Comparison of ENCODE assay signal across 35 cellular contexts in genomic region chrX:40258909-40259308, GRCh38.
DNase-seq lines count a peak whose midpoint lies in the region; ATAC-seq, FAIRE-seq and TF ChIP-seq lines count a peak whose summit lies in the region.
"Had no signal": no experiment of that assay in that cellular context is flagged by ENCODE, and none has a peak within 500 bp of the region (broad histone marks: within the 10 kb centered on the region; RNA-seq: fewer than 3 reads in every experiment).

No MANE protein-coding gene starts in this region.

- H2AFZ ChIP-seq in K562 (ENCODE audit: low read depth, low read length) (peak overlapping the region; percentile 67), mesenchymal stem cell (ENCODE audit: low read depth, low read length) (no peak overlapping the region), SK-N-SH (ENCODE audit: low read depth) (no peak overlapping the region)

- no peak overlapping the region for H3K4ac ChIP-seq in mesenchymal stem cell (ENCODE audit: low read depth in 1 of 2, low read length in 2 of 2)

- peak overlapping the region; percentile 42 to 66 for H2BK12ac ChIP-seq in mesenchymal stem cell (ENCODE audit: low read length in 2 of 2)

- POLR2A ChIA-PET in K562 (lab: Yijun Ruan, JAX) (no interaction called here), SK-N-SH (lab: Yijun Ruan, JAX) (no interaction called here)

- H3K27me3 ChIP-seq in H7 (ENCODE audit: control insufficient read depth, insufficient read depth, low read length) (no peaks in the 10 kb centered on the region), K562 (ENCODE audit: control insufficient read depth in 2 of 2, insufficient read depth in 2 of 2, low read length in 2 of 2) (no peaks in the 10 kb centered on the region), mesenchymal stem cell (ENCODE audit: control insufficient read depth in 1 of 2, insufficient read depth in 1 of 2, low read length in 2 of 2) (peaks cover 0 to 11% of the 10 kb centered on the region in 2 experiments), SK-N-SH (ENCODE audit: insufficient read depth) (no peaks in the 10 kb centered on the region; the same call in 1 of the 2 replicates)
- H3K27me3 ChIP-seq: BE2C; BLaER1; BLaER1 treated with 17β-estradiol and CSF1 and Interleukin-3, amounts not matched to agents 10 nM and 100 nM had no signal

- TF ChIP-seq RAD21 in K562 (CRISPR knock-in tag; conservative IDR thresholded peaks at IDR 0.05 in 1 of 2, IDR thresholded peaks at IDR 0.05 in 1 of 2) (no peak), SK-N-SH (IDR thresholded peaks at IDR 0.05; ENCODE audit: low read length) (no peak)

- no peak for FAIRE-seq in K562 (lab: Jason Lieb, UNC)
- FAIRE-seq: A204.1, A549, D721Med had no signal

- H3K9ac ChIP-seq in K562 (ENCODE audit: insufficient read depth in 1 of 2, low read depth in 2 of 2, low read length in 2 of 2) (peak overlapping the region in 1 of 2 experiments; percentile 26; a peak in 1 of 4 replicates), mesenchymal stem cell (ENCODE audit: low read length) (no peak overlapping the region), SK-N-SH (no peak overlapping the region)
- H3K9ac ChIP-seq: BLaER1; BLaER1 treated with 17β-estradiol and CSF1 and Interleukin-3, amounts not matched to agents 10 nM and 100 nM had no signal

- H3K36me3 ChIP-seq in H7 (replicated peaks; ENCODE audit: control insufficient read depth, insufficient read depth, low read length): no peaks in the 10 kb centered on the region
- H3K36me3 ChIP-seq in K562 (ENCODE audit: control insufficient read depth, insufficient read depth, low read length): no peaks in the 10 kb centered on the region
- no peaks in the 10 kb centered on the region for H3K36me3 ChIP-seq in mesenchymal stem cell (ENCODE audit: control insufficient read depth in 1 of 2, insufficient read depth in 2 of 2, low read depth in 1 of 2, low read length in 2 of 2)
- H3K36me3 ChIP-seq in SK-N-SH (replicated peaks in 1 of 2; ENCODE audit: control insufficient read depth in 1 of 2, insufficient read depth in 2 of 2, low read length in 1 of 2): no peaks in the 10 kb centered on the region
- H3K36me3 ChIP-seq: BE2C; BLaER1; BLaER1 treated with 17β-estradiol and CSF1 and Interleukin-3, amounts not matched to agents 10 nM and 100 nM had no signal

- in situ Hi-C loops in K562 (cut with MboI): no loop called here

- H3K4me3 ChIP-seq in H7 (ENCODE audit: insufficient read depth, low read depth, low read length): no peak overlapping the region
- no peak overlapping the region for H3K4me3 ChIP-seq in K562
- no peak overlapping the region for H3K4me3 ChIP-seq in mesenchymal stem cell (ENCODE audit: insufficient read depth in 1 of 2, low read depth in 1 of 2, low read length in 2 of 2)
- H3K4me3 ChIP-seq in SK-N-SH (ENCODE audit: low read depth in 2 of 2, low read length in 1 of 2): no peak overlapping the region
- H3K4me3 ChIP-seq: A549; BLaER1; BLaER1 treated with 17β-estradiol and CSF1 and Interleukin-3, amounts not matched to agents 10 nM and 100 nM had no signal

- ATAC-seq in K562: peak; percentile 59; the same call in 2 of the 3 replicates
- ATAC-seq: A549; CD8-positive, alpha-beta T cell had no signal

- H3K14ac ChIP-seq in mesenchymal stem cell (ENCODE audit: low read length in 2 of 2): no peak overlapping the region

- no peak overlapping the region for H2BK5ac ChIP-seq in mesenchymal stem cell (ENCODE audit: low read depth, low read length, poor library complexity, severe bottlenecking)

- intact Hi-C loops in K562 (cut with micrococcal nuclease): no loop called here

- H3K4me1 ChIP-seq in K562 (replicated peaks in 1 of 2; ENCODE audit: control insufficient read depth in 2 of 2, insufficient read depth in 2 of 2, low read length in 2 of 2) (peaks cover 4 to 21% of the 10 kb centered on the region in 2 experiments; a peak in 3 of 5 replicates), mesenchymal stem cell (ENCODE audit: control insufficient read depth, insufficient read depth, low read depth, low read length) (peaks cover 6% of the 10 kb centered on the region), SK-N-SH (ENCODE audit: control insufficient read depth in 1 of 2, insufficient read depth in 2 of 2, low read depth in 1 of 2, low read length in 1 of 2) (peaks cover 0 to 15% of the 10 kb centered on the region in 2 experiments; a peak in 1 of 4 replicates)
- H3K4me1 ChIP-seq: BE2C had no signal

- peak overlapping the region; percentile 21 to 57 for H3K18ac ChIP-seq in mesenchymal stem cell (ENCODE audit: low read depth in 1 of 2, low read length in 2 of 2)

- no peak for TF ChIP-seq EP300 in K562 (IDR thresholded peaks at IDR 0.05; ENCODE audit: low read length)
- TF ChIP-seq EP300 in SK-N-SH (IDR thresholded peaks at IDR 0.05; ENCODE audit: borderline replicate concordance in 1 of 2, low read depth in 1 of 2, low read length in 1 of 2): no peak

- H3K9me3 ChIP-seq in K562 (replicated peaks; ENCODE audit: control insufficient read depth, insufficient read depth, low read depth, low read length): no peaks in the 10 kb centered on the region
- H3K9me3 ChIP-seq in mesenchymal stem cell (ENCODE audit: control insufficient read depth, low read length): no peaks in the 10 kb centered on the region
- no peaks in the 10 kb centered on the region for H3K9me3 ChIP-seq in SK-N-SH
- H3K9me3 ChIP-seq: A549, BE2C, BLaER1, Caco-2 had no signal

- H3K27ac ChIP-seq in K562 (ENCODE audit: extremely low read depth, low read depth, low read length) (no peak overlapping the region), mesenchymal stem cell (ENCODE audit: low read length, poor library complexity, severe bottlenecking) (no peak overlapping the region), SK-N-SH (ENCODE audit: low read depth in 2 of 2, low read length in 1 of 2) (no peak overlapping the region)
- H3K27ac ChIP-seq: 22Rv1, A549, BLaER1, C4-2B had no signal

- TF ChIP-seq CTCF in K562 (IDR thresholded peaks at IDR 0.05 in 2 of 3, conservative IDR thresholded peaks at IDR 0.05 in 1 of 3; ENCODE audit: insufficient read depth in 2 of 3, low read depth in 1 of 3, low read length in 3 of 3) (no peak), SK-N-SH (IDR thresholded peaks at IDR 0.05) (no peak)

- BruUV-seq in K562 (replicated peaks; lab: Mats Ljungman, UMichigan): no TSS peak

- no peak for TF ChIP-seq POLR2A in K562 (conservative IDR thresholded peaks at IDR 0.05)

- H4K20me1 ChIP-seq in K562 (replicated peaks; ENCODE audit: control insufficient read depth, insufficient read depth, low read length) (no peaks in the 10 kb centered on the region), SK-N-SH (ENCODE audit: insufficient read depth) (no peaks in the 10 kb centered on the region)
- H4K20me1 ChIP-seq: BLaER1; BLaER1 treated with 17β-estradiol and CSF1 and Interleukin-3, amounts not matched to agents 10 nM and 100 nM had no signal

- H3K79me1 ChIP-seq in mesenchymal stem cell (replicated peaks; ENCODE audit: low read length, poor library complexity, severe bottlenecking): no peaks in the 10 kb centered on the region

- no peak overlapping the region for H4K8ac ChIP-seq in mesenchymal stem cell (ENCODE audit: low read length)

- H3K23ac ChIP-seq in mesenchymal stem cell (ENCODE audit: low read length in 2 of 2): no peak overlapping the region

- H3K79me2 ChIP-seq in K562 (ENCODE audit: control insufficient read depth, insufficient read depth, low read length) (no peaks in the 10 kb centered on the region), SK-N-SH (ENCODE audit: insufficient read depth) (no peaks in the 10 kb centered on the region)

- no peaks in the 10 kb centered on the region for H3K9me2 ChIP-seq in SK-N-SH

- H2AK5ac ChIP-seq in mesenchymal stem cell (ENCODE audit: low read length, severe bottlenecking): no peak overlapping the region

- H2BK15ac ChIP-seq in mesenchymal stem cell (ENCODE audit: low read depth, poor library complexity, severe bottlenecking): no peak overlapping the region

- no peaks in the 10 kb centered on the region for H3F3A ChIP-seq in SK-N-SH (replicated peaks; ENCODE audit: insufficient read depth)

- H2BK120ac ChIP-seq in mesenchymal stem cell (ENCODE audit: low read depth, low read length): no peak overlapping the region

- WGBS in K562 (ENCODE audit: insufficient coverage, low coverage, missing lambda C conversion rate): 39% methylated on average over 6 of the region's 6 CpGs
- 92% methylated on average over 4 of the region's 6 CpGs for WGBS in mesenchymal stem cell
- WGBS in SK-N-SH (ENCODE audit: low lambda C conversion rate): 38% methylated on average over 6 of the region's 6 CpGs

- H3K4me2 ChIP-seq in K562 (ENCODE audit: insufficient read depth, low read length): no peak overlapping the region
- no peak overlapping the region for H3K4me2 ChIP-seq in mesenchymal stem cell (ENCODE audit: low read length, poor library complexity, severe bottlenecking)
- H3K4me2 ChIP-seq in SK-N-SH: no peak overlapping the region
- H3K4me2 ChIP-seq: A549; BLaER1; BLaER1 treated with 17β-estradiol and CSF1 and Interleukin-3, amounts not matched to agents 10 nM and 100 nM had no signal

- H3K9me1 ChIP-seq in K562 (ENCODE audit: control insufficient read depth, insufficient read depth, low read length): no peaks in the 10 kb centered on the region

- DNase-seq in ELF-1 (ENCODE audit: low read depth, low spot score) (peak; percentile 40), H7 (peak; percentile 49), K562 (ENCODE audit: extremely low read depth in 1 of 4, low spot score in 3 of 4) (peak in 2 of 4 experiments; percentile 25 to 29), mesenchymal stem cell (no peak), SK-N-SH (no peak), NCI-H526 (lab: John Stamatoyannopoulos, UW) (no peak), T-helper 9 cell (no peak), cortex of kidney (lab: John Stamatoyannopoulos, UW) (no peak)
- DNase-seq: 8988T; ACHN; AML-193; BE2C; C1 segment of cervical spinal cord; Caco-2; Calu3; CD4-positive, alpha-beta memory T cell; CD4-positive, alpha-beta T cell; CD4-positive, CD25-positive, alpha-beta regulatory T cell; CD8-positive, alpha-beta memory T cell; CD8-positive, alpha-beta T cell; COR-L47; DMS 273 treated with DMSO at 0.1 percent for 48 hours; DMS153; DMS53; DMS79; DMS79 treated with DMSO at 0.1 percent for 48 hours; DND-41; EL had no signal

- CTCF ChIA-PET in K562 (lab: Yijun Ruan, JAX; ENCODE audit: low intra/inter-chr PET ratio) (no interaction called here), SK-N-SH (lab: Yijun Ruan, JAX) (interaction anchor here (1.2 to 2.1 kb wide), 2 partner anchors 9 to 14 kb away, joined by 5 read pairs; no protein-coding TSS in a partner anchor)

- peak overlapping the region; percentile 61 for H4K91ac ChIP-seq in mesenchymal stem cell (ENCODE audit: low read length)

TF ChIP-seq in K562, 482 proteins besides CTCF, POLR2A, EP300 and RAD21:
- TF ChIP-seq NRF1 (conservative IDR thresholded peaks at IDR 0.05 in 1 of 2, IDR thresholded peaks at IDR 0.05 in 1 of 2) (peak; percentile 77 to 81), KLF13 (tag; IDR thresholded peaks at IDR 0.05; ENCODE audit: borderline replicate concordance, low read depth) (no peak)

Comparison
In these comparisons a context has a peak if more than half of its experiments do, and no peak if none do; other contexts are left out.
1. DNase-seq: peak in ELF-1 (single experiment) and H7 (single experiment); none in mesenchymal stem cell (single experiment), SK-N-SH (single experiment), NCI-H526 (0 of 2), T-helper 9 cell (single experiment) and cortex of kidney (single experiment).